In genomic region chr22:31692186-31692886, GRCh38 we compare ENCODE assay signal across 11 cellular contexts. TPM values are rescaled to one million over a fixed set of nuclear protein-coding genes. Genes with fewer than 3 reads are reported as not detected.
DNase-seq lines count a peak whose midpoint lies in the region; ATAC-seq and TF ChIP-seq lines count a peak whose summit lies in the region.
"Had no signal": no experiment of that assay in that cellular context is flagged by ENCODE, and none has a peak within 500 bp of the region (broad histone marks: within the 10 kb centered on the region; RNA-seq: fewer than 3 reads in every experiment).

No MANE protein-coding gene starts in this region.

- H2AFZ ChIP-seq in PC-3 (ENCODE audit: low read length) = no peak overlapping the region

- BruUV-seq in PC-3 (replicated peaks; lab: Mats Ljungman, UMichigan) = no TSS peak

- H3K9me2 ChIP-seq in PC-3 (replicated peaks; ENCODE audit: low read length) = no peaks in the 10 kb centered on the region

- H3K79me2 ChIP-seq in PC-3 (ENCODE audit: low read length) = no peaks in the 10 kb centered on the region

- intact Hi-C loops in PC-3 (cut with micrococcal nuclease) = no loop called here
- intact Hi-C loops in posterior cingulate gyrus (cut with DNase I) = no loop called here

- ATAC-seq in PC-3 (peak; percentile 73), GM21447 (IDR thresholded peaks at IDR 0.05; ENCODE audit: unreplicated experiment) (no peak)

- DNase-seq in SKM-1 treated with dmso at 0.1 percent for 144 hours (lab: John Stamatoyannopoulos, UW; ENCODE audit: unreplicated experiment) (peak; percentile 12), SKM-1 (lab: John Stamatoyannopoulos, UW; ENCODE audit: unreplicated experiment) (no peak), PC-3 (peak; percentile 59), cardiac fibroblast (ENCODE audit: low read depth in 2 of 2) (peak; percentile 27 to 64), renal cortical epithelial cell (ENCODE audit: low read depth) (peak; percentile 38), posterior cingulate gyrus (no peak), NCI-H187 treated with DMSO at 0.1 percent for 48 hours (lab: John Stamatoyannopoulos, UW) (no peak)
- DNase-seq: stimulated activated CD4-positive, alpha-beta T cell treated with anti-CD3 and anti-CD28 coated beads, Interleukin-2, amount 100 ng/mL, for 48 hours; trophoblast cell; WERI-Rb-1 had no signal

- H3K9ac ChIP-seq in PC-3 (ENCODE audit: low read length) = no peak overlapping the region

- POLR2A ChIA-PET in PC-3 (lab: Charles Lee; ENCODE audit: unreplicated experiment) = no interaction called here

- H3K27ac ChIP-seq in PC-3 (ENCODE audit: low read length) = no peak overlapping the region
- H3K27ac ChIP-seq: WERI-Rb-1 had no signal

- no peak overlapping the region for H3K4me3 ChIP-seq in PC-3 (ENCODE audit: low read length)
- H3K4me3 ChIP-seq in cardiac fibroblast (replicated peaks in 1 of 2; ENCODE audit: low read depth in 2 of 2, low read length in 2 of 2) = no peak overlapping the region

- H3F3A ChIP-seq in PC-3 (ENCODE audit: low read length, unreplicated experiment) = no peaks in the 10 kb centered on the region

- H3K9me3 ChIP-seq in PC-3 (ENCODE audit: low read length) = no peaks in the 10 kb centered on the region

- H3K4me1 ChIP-seq in PC-3 (ENCODE audit: insufficient read depth, low read length) = peaks cover 6% of the 10 kb centered on the region

- TF ChIP-seq CTCF in PC-3 (conservative IDR thresholded peaks at IDR 0.05; ENCODE audit: low read depth, low read length) = no peak
- no peak for TF ChIP-seq CTCF in cardiac fibroblast (IDR thresholded peaks at IDR 0.05; ENCODE audit: low read depth, low read length)

- H3K4me2 ChIP-seq in PC-3 (ENCODE audit: low read length) = no peak overlapping the region

- CTCF ChIA-PET in PC-3 (lab: Charles Lee) = no interaction called here

- H4K20me1 ChIP-seq in PC-3 (ENCODE audit: low read length) = no peaks in the 10 kb centered on the region

- H3K36me3 ChIP-seq in PC-3 (ENCODE audit: low read depth, low read length) = peaks cover 10% of the 10 kb centered on the region

- H3K27me3 ChIP-seq in PC-3 (ENCODE audit: low read length) = no peaks in the 10 kb centered on the region

RNA-seq across cellular contexts. Expression of gene PISD, which starts 30.3 kb away (rescaled TPM):
- 36.0 and 50.5 TPM in 2 replicates for total RNA-seq in PC-3 (2014; rRNA removed)
- total RNA-seq in renal cortical epithelial cell = 77.1 and 81.6 TPM in 2 replicates

RNA-seq across cellular contexts. Expression of gene PRR14L, which starts 57.6 kb away (rescaled TPM):
- total RNA-seq in PC-3 (2014; rRNA removed) (9.3 and 17.9 TPM in 2 replicates), renal cortical epithelial cell (16.5 and 54.7 TPM in 2 replicates)

Comparison
In these comparisons a context has a peak if more than half of its experiments do, and no peak if none do; other contexts are left out.
1. DNase-seq: peak in SKM-1 treated with dmso at 0.1 percent for 144 hours (single experiment), PC-3 (single experiment), cardiac fibroblast (2 of 2) and renal cortical epithelial cell (single experiment); none in SKM-1 (single experiment), posterior cingulate gyrus (0 of 10) and NCI-H187 treated with DMSO at 0.1 percent for 48 hours (single experiment).